ENCODE assay signal across 8 cellular contexts in genomic region chr2:44952143-44952805, GRCh38. TPM values are rescaled to one million over a fixed set of nuclear protein-coding genes. Genes with fewer than 3 reads are reported as not detected.
DNase-seq lines count a peak whose midpoint lies in the region; ATAC-seq and TF ChIP-seq lines count a peak whose summit lies in the region.

No MANE protein-coding gene starts in this region.

- in situ Hi-C loops in GM13977 (cut with MboI; ENCODE audit: low pct_unique_long_range_greater_than_20kb, low sequenced_read_pairs, unreplicated experiment), result no loop called here

- H3K27ac ChIP-seq in Karpas-422 (ENCODE audit: low read length), result no peak overlapping the region
- no peak overlapping the region for H3K27ac ChIP-seq in parathyroid adenoma

- H3K36me3 ChIP-seq in Karpas-422 (ENCODE audit: insufficient read depth, low read length) (no peaks in the 10 kb centered on the region), parathyroid adenoma (ENCODE audit: control insufficient read depth, insufficient read depth, low read length) (no peaks in the 10 kb centered on the region)

- H3K36me3 Mint-ChIP-seq in WTC11, result peaks cover 8% of the 10 kb centered on the region

- H4K20me1 ChIP-seq in Karpas-422 (ENCODE audit: insufficient read depth, low read depth, low read length), result no peaks in the 10 kb centered on the region

- H3K4me1 Mint-ChIP-seq in WTC11, result peaks cover 74% of the 10 kb centered on the region

- peak overlapping the region; percentile 15 for H3K4me3 ChIP-seq in AG09309 (ENCODE audit: control insufficient read depth, low read depth, low read length)
- no peak overlapping the region for H3K4me3 ChIP-seq in Karpas-422 (ENCODE audit: low read length)
- H3K4me3 ChIP-seq in parathyroid adenoma (ENCODE audit: low read depth, low read length), result no peak overlapping the region

- TF ChIP-seq CTCF in AG09309 (IDR thresholded peaks at IDR 0.05; ENCODE audit: control insufficient read depth, insufficient read depth, low read depth, low read length, missing control alignments), result peak; percentile 76
- peak; percentile 91 for TF ChIP-seq CTCF in GM13977 (IDR thresholded peaks at IDR 0.05; ENCODE audit: extremely low read depth, insufficient read depth, missing control alignments)
- TF ChIP-seq CTCF in WTC11 (IDR thresholded peaks at IDR 0.05), result peak; percentile 84
- peak; percentile 49 for TF ChIP-seq CTCF in parathyroid adenoma (IDR thresholded peaks at IDR 0.05)

- H3K9me3 ChIP-seq in Karpas-422 (ENCODE audit: low read length) (no peaks in the 10 kb centered on the region), parathyroid adenoma (ENCODE audit: control insufficient read depth, low read length) (no peaks in the 10 kb centered on the region)

- H3K27me3 ChIP-seq in Karpas-422 (ENCODE audit: low read length) (no peaks in the 10 kb centered on the region), parathyroid adenoma (ENCODE audit: control insufficient read depth, insufficient read depth, low read length) (no peaks in the 10 kb centered on the region)

- CTCF ChIA-PET in WTC11 (lab: Charles Lee), result interaction anchor here (0.7 to 1.5 kb wide), 8 partner anchors 13 to 489 kb away, joined by 3 to 5 read pairs (median 3); no protein-coding TSS in a partner anchor

- ATAC-seq in WTC11 (peak; percentile 54), GM19455 (IDR thresholded peaks at IDR 0.05; ENCODE audit: unreplicated experiment) (no peak)

- no peaks in the 10 kb centered on the region for H3K9me2 ChIP-seq in Karpas-422 (replicated peaks; ENCODE audit: insufficient read depth, low read length)

- H3K9me3 Mint-ChIP-seq in WTC11, result no peaks in the 10 kb centered on the region

- H2AFZ ChIP-seq in Karpas-422 (ENCODE audit: low read length) (no peak overlapping the region), parathyroid adenoma (peak overlapping the region; percentile 16)

- no peak overlapping the region for H3K27ac Mint-ChIP-seq in WTC11

- no peaks in the 10 kb centered on the region for H3K79me2 ChIP-seq in Karpas-422 (ENCODE audit: low read length)
- H3K79me2 ChIP-seq in parathyroid adenoma, result no peaks in the 10 kb centered on the region

- DNase-seq in AG09309 (ENCODE audit: low read depth), result no peak
- peak; percentile 87 for DNase-seq in GM13977 (ENCODE audit: low spot score)
- peak; percentile 57 for DNase-seq in Karpas-422
- peak; percentile 81 for DNase-seq in WTC11 (ENCODE audit: low spot score)
- peak; percentile 56 for DNase-seq in foreskin melanocyte
- no peak for DNase-seq in NCI-H2227 (lab: John Stamatoyannopoulos, UW; ENCODE audit: unreplicated experiment)

- POLR2A ChIA-PET in WTC11 (lab: Charles Lee), result no interaction called here

- H3K4me2 ChIP-seq in Karpas-422 (ENCODE audit: low read depth, low read length, poor library complexity, severe bottlenecking) (no peak overlapping the region), parathyroid adenoma (ENCODE audit: low read length) (peak overlapping the region; percentile 56)

- peaks cover 98% of the 10 kb centered on the region for H3K27me3 Mint-ChIP-seq in WTC11 (ENCODE audit: low read depth)

- H3K4me1 ChIP-seq in Karpas-422 (ENCODE audit: low read length) (peaks cover 8% of the 10 kb centered on the region), parathyroid adenoma (peaks cover 23% of the 10 kb centered on the region)

- peak overlapping the region; percentile 63 for H3K4me3 Mint-ChIP-seq in WTC11

- H3K9ac ChIP-seq in Karpas-422 (ENCODE audit: low read length) (no peak overlapping the region), parathyroid adenoma (no peak overlapping the region)

TF ChIP-seq in WTC11, 78 proteins besides CTCF, POLR2A, EP300 and RAD21 (continues in another document):
- TF ChIP-seq, protein P1, sequence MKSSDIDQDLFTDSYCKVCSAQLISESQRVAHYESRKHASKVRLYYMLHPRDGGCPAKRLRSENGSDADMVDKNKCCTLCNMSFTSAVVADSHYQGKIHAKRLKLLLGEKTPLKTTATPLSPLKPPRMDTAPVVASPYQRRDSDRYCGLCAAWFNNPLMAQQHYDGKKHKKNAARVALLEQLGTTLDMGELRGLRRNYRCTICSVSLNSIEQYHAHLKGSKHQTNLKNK (CRISPR knock-in tag; IDR thresholded peaks at IDR 0.05), result no peak
- TF ChIP-seq TEAD1 (CRISPR knock-in tag; IDR thresholded peaks at IDR 0.05), result peak; percentile 60; the same call in 1 of the 2 replicates
- TF ChIP-seq SMAD3 (CRISPR knock-in tag; IDR thresholded peaks at IDR 0.05; ENCODE audit: borderline replicate concordance), result no peak
- TF ChIP-seq, protein P2, sequence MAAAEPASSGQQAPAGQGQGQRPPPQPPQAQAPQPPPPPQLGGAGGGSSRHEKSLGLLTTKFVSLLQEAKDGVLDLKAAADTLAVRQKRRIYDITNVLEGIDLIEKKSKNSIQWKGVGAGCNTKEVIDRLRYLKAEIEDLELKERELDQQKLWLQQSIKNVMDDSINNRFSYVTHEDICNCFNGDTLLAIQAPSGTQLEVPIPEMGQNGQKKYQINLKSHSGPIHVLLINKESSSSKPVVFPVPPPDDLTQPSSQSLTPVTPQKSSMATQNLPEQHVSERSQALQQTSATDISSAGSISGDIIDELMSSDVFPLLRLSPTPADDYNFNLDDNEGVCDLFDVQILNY (CRISPR knock-in tag; IDR thresholded peaks at IDR 0.05), result 0 out of 2 replicates have a peak, but pooled peaks have one; percentile 48
- TF ChIP-seq, protein P3, sequence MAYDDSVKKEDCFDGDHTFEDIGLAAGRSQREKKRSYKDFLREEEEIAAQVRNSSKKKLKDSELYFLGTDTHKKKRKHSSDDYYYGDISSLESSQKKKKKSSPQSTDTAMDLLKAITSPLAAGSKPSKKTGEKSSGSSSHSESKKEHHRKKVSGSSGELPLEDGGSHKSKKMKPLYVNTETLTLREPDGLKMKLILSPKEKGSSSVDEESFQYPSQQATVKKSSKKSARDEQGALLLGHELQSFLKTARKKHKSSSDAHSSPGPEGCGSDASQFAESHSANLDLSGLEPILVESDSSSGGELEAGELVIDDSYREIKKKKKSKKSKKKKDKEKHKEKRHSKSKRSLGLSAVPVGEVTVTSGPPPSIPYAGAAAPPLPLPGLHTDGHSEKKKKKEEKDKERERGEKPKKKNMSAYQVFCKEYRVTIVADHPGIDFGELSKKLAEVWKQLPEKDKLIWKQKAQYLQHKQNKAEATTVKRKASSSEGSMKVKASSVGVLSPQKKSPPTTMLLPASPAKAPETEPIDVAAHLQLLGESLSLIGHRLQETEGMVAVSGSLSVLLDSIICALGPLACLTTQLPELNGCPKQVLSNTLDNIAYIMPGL (CRISPR knock-in tag; IDR thresholded peaks at IDR 0.05), result peak; percentile 86; the same call in 1 of the 2 replicates
- TF ChIP-seq, protein P4, sequence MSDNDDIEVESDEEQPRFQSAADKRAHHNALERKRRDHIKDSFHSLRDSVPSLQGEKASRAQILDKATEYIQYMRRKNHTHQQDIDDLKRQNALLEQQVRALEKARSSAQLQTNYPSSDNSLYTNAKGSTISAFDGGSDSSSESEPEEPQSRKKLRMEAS (CRISPR knock-in tag; IDR thresholded peaks at IDR 0.05), result peak; percentile 58; the same call in 1 of the 2 replicates
- TF ChIP-seq ZNF232 (CRISPR knock-in tag; IDR thresholded peaks at IDR 0.05), result no peak
- TF ChIP-seq FOXP4 (CRISPR knock-in tag; IDR thresholded peaks at IDR 0.05), result no peak
- TF ChIP-seq, protein P5, sequence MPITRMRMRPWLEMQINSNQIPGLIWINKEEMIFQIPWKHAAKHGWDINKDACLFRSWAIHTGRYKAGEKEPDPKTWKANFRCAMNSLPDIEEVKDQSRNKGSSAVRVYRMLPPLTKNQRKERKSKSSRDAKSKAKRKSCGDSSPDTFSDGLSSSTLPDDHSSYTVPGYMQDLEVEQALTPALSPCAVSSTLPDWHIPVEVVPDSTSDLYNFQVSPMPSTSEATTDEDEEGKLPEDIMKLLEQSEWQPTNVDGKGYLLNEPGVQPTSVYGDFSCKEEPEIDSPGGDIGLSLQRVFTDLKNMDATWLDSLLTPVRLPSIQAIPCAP (CRISPR knock-in tag; IDR thresholded peaks at IDR 0.05), result no peak
- 0 out of 2 replicates have a peak, but pooled peaks have one; percentile 16 for TF ChIP-seq ZNF281 (CRISPR knock-in tag; IDR thresholded peaks at IDR 0.05)
- TF ChIP-seq ZNF219 (CRISPR knock-in tag; IDR thresholded peaks at IDR 0.05; ENCODE audit: borderline replicate concordance), result no peak

RNA-seq across cellular contexts. Expression of gene SIX3, which starts 10.8 kb away (rescaled TPM):
- not detected in 2 replicates for total RNA-seq in Karpas-422 (2014; rRNA removed; shearing (Covaris generic); ENCODE audit: low replicate concordance)
- 6.2 to 13.2 TPM (median 6.6 TPM) in 3 replicates for total RNA-seq in WTC11 (2021)

RNA-seq across cellular contexts. Expression of gene SIX2, which starts 57.0 kb away (rescaled TPM):
- not detected in 2 replicates for total RNA-seq in Karpas-422 (2014; rRNA removed; shearing (Covaris generic); ENCODE audit: low replicate concordance)
- total RNA-seq in WTC11 (2021), result 1.2 to 1.7 TPM (median 1.5 TPM) in 3 replicates

Comparison
In these comparisons a context has a peak if more than half of its experiments do, and no peak if none do; other contexts are left out.
1. DNase-seq: peak in GM13977 (single experiment), Karpas-422 (single experiment), WTC11 (single experiment) and foreskin melanocyte (single experiment); none in AG09309 (single experiment) and NCI-H2227 (single experiment).
2. Peak in every context shown above with its lines, with median percentiles within 50 percentile points of each other: CTCF ChIP-seq.